Comparison of ENCODE assay signal across 8 cellular contexts in genomic region chr1:44029260-44029910, GRCh38. TPM values are rescaled to one million over a fixed set of nuclear protein-coding genes. Genes with fewer than 3 reads are reported as not detected.
DNase-seq lines count a peak whose midpoint lies in the region; ATAC-seq and TF ChIP-seq lines count a peak whose summit lies in the region.

No MANE protein-coding gene starts in this region.

- H3K4me1 Mint-ChIP-seq in activated B cell treated with CpG ODN at 0.5 μM for 24 hours = peaks cover 39% of the 10 kb centered on the region

- peak; percentile 61 for DNase-seq in AG20443 (ENCODE audit: low spot score)
- no peak for DNase-seq in activated B cell treated with CpG ODN at 0.5 μM for 24 hours
- peak in 1 of 2 donors; percentile 29 for DNase-seq in heart right ventricle
- no peak for DNase-seq in gastrocnemius medialis
- DNase-seq in activated CD4-positive, alpha-beta T cell treated with anti-CD3 and anti-CD28 coated beads for 1 hour = no peak
- no peak for DNase-seq in OCI-M2 (lab: John Stamatoyannopoulos, UW; ENCODE audit: unreplicated experiment)

- H3K27ac Mint-ChIP-seq in activated B cell treated with CpG ODN at 0.5 μM for 24 hours = peak overlapping the region; percentile 97

- H3K27ac ChIP-seq in heart right ventricle = peak overlapping the region; percentile 26 to 89 (median 80)
- peak overlapping the region; percentile 77 to 95 (median 91) for H3K27ac ChIP-seq in gastrocnemius medialis

- peak overlapping the region; percentile 95 for H3K4me3 Mint-ChIP-seq in activated B cell treated with CpG ODN at 0.5 μM for 24 hours

- H3K9me3 ChIP-seq in heart right ventricle (no peaks in the 10 kb centered on the region), gastrocnemius medialis (no peaks in the 10 kb centered on the region)

- TF ChIP-seq CTCF in activated B cell treated with CpG ODN at 0.5 μM for 24 hours (IDR thresholded peaks at IDR 0.05) (no peak), heart right ventricle (IDR thresholded peaks at IDR 0.05) (no peak), gastrocnemius medialis (IDR thresholded peaks at IDR 0.05 in 4 of 5, conservative IDR thresholded peaks at IDR 0.05 in 1 of 5) (no peak)

- no peaks in the 10 kb centered on the region for H3K9me3 Mint-ChIP-seq in activated B cell treated with CpG ODN at 0.5 μM for 24 hours

- TF ChIP-seq POLR2A in gastrocnemius medialis (IDR thresholded peaks at IDR 0.05) = no peak

- H3K4me3 ChIP-seq in heart right ventricle = peak overlapping the region; percentile 68 to 97 (median 82)
- peak overlapping the region; percentile 78 to 92 (median 82) for H3K4me3 ChIP-seq in gastrocnemius medialis

- H3K4me1 ChIP-seq in heart right ventricle (peaks cover 6 to 33% (median 17%) of the 10 kb centered on the region in 9 donors), gastrocnemius medialis (peaks cover 5 to 21% of the 10 kb centered on the region in 2 donors)

- H3K36me3 ChIP-seq in heart right ventricle (no peaks in the 10 kb centered on the region), gastrocnemius medialis (no peaks in the 10 kb centered on the region)

- peaks cover 2% of the 10 kb centered on the region for H3K36me3 Mint-ChIP-seq in activated B cell treated with CpG ODN at 0.5 μM for 24 hours (ENCODE audit: low read depth)

- WGBS in heart right ventricle, 2 donors = 22 to 27% methylated on average over 17 of the region's 17 CpGs

- H3K27me3 ChIP-seq in heart right ventricle (peaks cover 0 to 11% (median 0%) of the 10 kb centered on the region in 7 donors), gastrocnemius medialis (no peaks in the 10 kb centered on the region)

- intact Hi-C loops in activated B cell treated with CpG ODN at 0.5 μM for 24 hours (cut with micrococcal nuclease) = no loop called here
- intact Hi-C loops in heart right ventricle (cut with DNase I) = no loop called here
- intact Hi-C loops in gastrocnemius medialis (cut with DNase I; ENCODE audit: low total_unique reads) = no loop called here

- ATAC-seq in GM19023 (IDR thresholded peaks at IDR 0.05; ENCODE audit: unreplicated experiment) (peak; percentile 21), HG03342 (IDR thresholded peaks at IDR 0.05; ENCODE audit: unreplicated experiment) (peak; percentile 8), activated B cell treated with CpG ODN at 0.5 μM for 24 hours (ENCODE audit: low read depth) (peak; percentile 20), heart right ventricle (peak in 6 of 8 donors; percentile 3 to 30 (median 10)), gastrocnemius medialis (peak; percentile 37 to 42)

- POLR2A ChIA-PET in activated B cell treated with CpG ODN at 0.5 μM for 24 hours (lab: Charles Lee) = interaction anchor here (0.5 to 2.4 kb wide), 9 partner anchors 14 to 702 kb away, joined by 3 to 12 read pairs (median 3); partner anchors contain the start of genes ATP6V0B, DPH2, IPO13 and RNU5D-1

- in situ Hi-C loops in gastrocnemius medialis (cut with MboI; ENCODE audit: low sequenced_read_pairs in 4 of 4) = loop anchor here in 3 of 4 donors (25.0 kb wide), 2 partner anchors 267 to 492 kb away; partner anchors contain the start of gene PTPRF (in 2 of the 3)

- H3K27me3 Mint-ChIP-seq in activated B cell treated with CpG ODN at 0.5 μM for 24 hours = no peaks in the 10 kb centered on the region

- CTCF ChIA-PET in activated B cell treated with CpG ODN at 0.5 μM for 24 hours (lab: Charles Lee) = interaction anchor here (1.4 kb wide), 1 partner anchor 23 kb away, joined by 6 read pairs; no protein-coding TSS in a partner anchor

RNA-seq across cellular contexts. Expression of gene SLC6A9, which starts 1.9 kb away (rescaled TPM):
- 10.3 and 10.4 TPM in 2 replicates for total RNA-seq in activated B cell treated with CpG ODN at 0.5 μM for 24 hours
- total RNA-seq in heart right ventricle = 1 to 10 TPM in 5 of 10 donors, under 1 TPM in 5; 0.32 to 1.6 (median 0.91) TPM
- polyA plus RNA-seq in heart right ventricle = 1 to 10 TPM in 1 of 2 donors, under 1 TPM in 1; 0.88 to 1.7 TPM
- under 1 TPM in 3 of 4 donors, not detected in 1; 0.16 to 0.63 (median 0.29) TPM for total RNA-seq in gastrocnemius medialis

RNA-seq across cellular contexts. Expression of gene CCDC24, which starts 38.0 kb away (rescaled TPM):
- 8.1 and 15.1 TPM in 2 replicates for total RNA-seq in activated B cell treated with CpG ODN at 0.5 μM for 24 hours
- total RNA-seq in heart right ventricle = 1 to 10 TPM in 8 of 10 donors, under 1 TPM in 2; 0.55 to 3.1 (median 1.3) TPM
- 1 to 10 TPM; 1.1 to 3.1 TPM for polyA plus RNA-seq in heart right ventricle
- total RNA-seq in gastrocnemius medialis = 1 to 10 TPM in 2 of 4 donors, under 1 TPM in 2; 0.73 to 2.9 (median 1.2) TPM

RNA-seq across cellular contexts. Expression of gene B4GALT2, which starts 50.4 kb away (rescaled TPM):
- total RNA-seq in activated B cell treated with CpG ODN at 0.5 μM for 24 hours = 8.1 and 8.3 TPM in 2 replicates
- total RNA-seq in heart right ventricle = 10 to 100 TPM; 31.1 to 47.0 (median 38.6) TPM
- 10 to 100 TPM; 25.4 to 50.8 TPM for polyA plus RNA-seq in heart right ventricle
- total RNA-seq in gastrocnemius medialis = 10 to 100 TPM; 63.5 to 97.8 (median 72.1) TPM

RNA-seq across cellular contexts. Expression of gene ATP6V0B, which starts 54.6 kb away (rescaled TPM):
- 75.5 and 80.9 TPM in 2 replicates for total RNA-seq in activated B cell treated with CpG ODN at 0.5 μM for 24 hours
- total RNA-seq in heart right ventricle = 100 to 1,000 TPM in 3 of 10 donors, 10 to 100 TPM in 7; 63.1 to 112 (median 72.9) TPM
- 100 to 1,000 TPM in 1 of 2 donors, 10 to 100 TPM in 1; 73.4 to 227 TPM for polyA plus RNA-seq in heart right ventricle
- 100 to 1,000 TPM; 156 to 242 (median 195) TPM for total RNA-seq in gastrocnemius medialis

RNA-seq across cellular contexts. Expression of gene DPH2, which starts 59.6 kb away (rescaled TPM):
- total RNA-seq in activated B cell treated with CpG ODN at 0.5 μM for 24 hours = 47.3 and 51.6 TPM in 2 replicates
- total RNA-seq in heart right ventricle = 10 to 100 TPM; 10.7 to 22.0 (median 14.3) TPM
- 10 to 100 TPM in 1 of 2 donors, 1 to 10 TPM in 1; 9.4 to 33.7 TPM for polyA plus RNA-seq in heart right ventricle
- 10 to 100 TPM; 53.1 to 68.3 (median 55.3) TPM for total RNA-seq in gastrocnemius medialis
